8 cellular contexts compared by ENCODE assay signal in genomic region chr11:46826310-46827044, GRCh38. TPM values are rescaled to one million over a fixed set of nuclear protein-coding genes. Genes with fewer than 3 reads are reported as not detected.
DNase-seq lines count a peak whose midpoint lies in the region; ATAC-seq and TF ChIP-seq lines count a peak whose summit lies in the region.

No MANE protein-coding gene starts in this region.

- DNase-seq in C1 segment of cervical spinal cord (lab: John Stamatoyannopoulos, UW): peak in 13 of 14 donors; percentile 31 to 84 (median 58)
- DNase-seq in adipocyte (ENCODE audit: low read depth): peak; percentile 90
- peak; percentile 85 to 92 (median 89) for DNase-seq in heart left ventricle
- DNase-seq in tibial artery: peak; percentile 85 to 92

- no peaks in the 10 kb centered on the region for H3K9me2 ChIP-seq in SU-DHL-6 (replicated peaks; ENCODE audit: insufficient read depth, low read length)

- TF ChIP-seq POLR2A in heart left ventricle (IDR thresholded peaks at IDR 0.05): peak in 1 of 2 donors; percentile 39

- H3K27ac ChIP-seq in SU-DHL-6 (ENCODE audit: low read depth, low read length): no peak overlapping the region
- H3K27ac ChIP-seq in heart left ventricle: peak overlapping the region; percentile 42 to 88 (median 80)
- H3K27ac ChIP-seq in parathyroid adenoma: peak overlapping the region; percentile 57
- peak overlapping the region; percentile 69 to 70 for H3K27ac ChIP-seq in tibial artery

- ATAC-seq in GM19438 (IDR thresholded peaks at IDR 0.05; ENCODE audit: low read depth, unreplicated experiment) (peak; percentile 97), HG03571 (IDR thresholded peaks at IDR 0.05; ENCODE audit: unreplicated experiment) (peak; percentile 97), heart left ventricle (peak; percentile 96 to 99 (median 98))

- peak overlapping the region; percentile 42 for H3K9ac ChIP-seq in SU-DHL-6 (ENCODE audit: low read length)
- H3K9ac ChIP-seq in adipocyte (ENCODE audit: low read length): peak overlapping the region; percentile 84
- H3K9ac ChIP-seq in parathyroid adenoma: no peak overlapping the region

- H3K4me2 ChIP-seq in SU-DHL-6 (ENCODE audit: low read depth, low read length, poor library complexity, severe bottlenecking): peak overlapping the region; percentile 68
- H3K4me2 ChIP-seq in parathyroid adenoma (ENCODE audit: low read length): peak overlapping the region; percentile 74

- H3K4me1 ChIP-seq in adipocyte (ENCODE audit: control insufficient read depth, insufficient read depth, low read length): peaks cover 31% of the 10 kb centered on the region
- peaks cover 0 to 47% (median 32%) of the 10 kb centered on the region in 12 donors for H3K4me1 ChIP-seq in heart left ventricle
- H3K4me1 ChIP-seq in parathyroid adenoma: peaks cover 2% of the 10 kb centered on the region
- peaks cover 0 to 33% (median 22%) of the 10 kb centered on the region in 4 donors for H3K4me1 ChIP-seq in tibial artery

- peaks cover 29% of the 10 kb centered on the region for H4K20me1 ChIP-seq in SU-DHL-6 (ENCODE audit: low read depth, low read length)

- H3K9me3 ChIP-seq in SU-DHL-6 (ENCODE audit: insufficient read depth, low read length) (no peaks in the 10 kb centered on the region), adipocyte (ENCODE audit: control insufficient read depth, low read length) (no peaks in the 10 kb centered on the region), heart left ventricle (no peaks in the 10 kb centered on the region), parathyroid adenoma (ENCODE audit: control insufficient read depth, low read length) (no peaks in the 10 kb centered on the region), tibial artery (no peaks in the 10 kb centered on the region)

- WGBS in heart left ventricle, 4 donors: 0 to 1% (median 1%) methylated on average over 30 to 32 of the region's 32 CpGs

- intact Hi-C loops in heart left ventricle (cut with DNase I) (loop anchor here in 3 of 10 donors (2.0 kb wide), 1 partner anchor 20 kb away; the partner anchor contains the start of gene CKAP5 (in 3 of the 3)), tibial artery (cut with DNase I; ENCODE audit: low total_unique reads) (no loop called here)

- H3K4me3 ChIP-seq in SU-DHL-6 (ENCODE audit: insufficient read depth, low read length, poor library complexity, severe bottlenecking): peak overlapping the region; percentile 51
- peak overlapping the region; percentile 88 for H3K4me3 ChIP-seq in adipocyte (ENCODE audit: low read length)
- H3K4me3 ChIP-seq in heart left ventricle: peak overlapping the region; percentile 38 to 79 (median 68)
- peak overlapping the region; percentile 64 for H3K4me3 ChIP-seq in parathyroid adenoma (ENCODE audit: low read depth, low read length)
- peak overlapping the region; percentile 56 to 67 for H3K4me3 ChIP-seq in tibial artery

- H3K27me3 ChIP-seq in SU-DHL-6 (ENCODE audit: low read length) (no peaks in the 10 kb centered on the region), adipocyte (replicated peaks; ENCODE audit: control insufficient read depth, insufficient read depth, low read length) (no peaks in the 10 kb centered on the region), heart left ventricle (no peaks in the 10 kb centered on the region), parathyroid adenoma (ENCODE audit: control insufficient read depth, insufficient read depth, low read length) (no peaks in the 10 kb centered on the region), tibial artery (no peaks in the 10 kb centered on the region)

- H3K79me2 ChIP-seq in SU-DHL-6 (ENCODE audit: insufficient read depth, low read length) (peaks cover 99% of the 10 kb centered on the region), parathyroid adenoma (peaks cover 5% of the 10 kb centered on the region)

- TF ChIP-seq CTCF in SU-DHL-6 (IDR thresholded peaks at IDR 0.05; ENCODE audit: insufficient read depth, low read length, poor library complexity, severe bottlenecking) (no peak), heart left ventricle (IDR thresholded peaks at IDR 0.05) (peak in 5 of 12 donors; percentile 18 to 43 (median 26)), parathyroid adenoma (IDR thresholded peaks at IDR 0.05) (no peak), tibial artery (IDR thresholded peaks at IDR 0.05) (peak in 1 of 2 experiments; percentile 23)

- H3F3A ChIP-seq in SU-DHL-6 (ENCODE audit: insufficient read depth): peaks cover 10% of the 10 kb centered on the region; the same call in 1 of the 2 replicates

- H3K36me3 ChIP-seq in SU-DHL-6 (ENCODE audit: low read length) (no peaks in the 10 kb centered on the region), adipocyte (ENCODE audit: control insufficient read depth, insufficient read depth, low read length, severe bottlenecking) (no peaks in the 10 kb centered on the region), heart left ventricle (no peaks in the 10 kb centered on the region), parathyroid adenoma (ENCODE audit: control insufficient read depth, insufficient read depth, low read length) (no peaks in the 10 kb centered on the region), tibial artery (no peaks in the 10 kb centered on the region)

- no peak overlapping the region for H2AFZ ChIP-seq in SU-DHL-6 (ENCODE audit: low read depth, low read length, severe bottlenecking)
- H2AFZ ChIP-seq in parathyroid adenoma: peak overlapping the region; percentile 79

RNA-seq across cellular contexts. Expression of gene CKAP5, which starts 19.6 kb away (rescaled TPM):
- 100 to 1,000 TPM in 1 of 9 donors, 10 to 100 TPM in 8; 41.7 to 108 (median 76.0) TPM for total RNA-seq in heart left ventricle
- polyA plus RNA-seq in heart left ventricle: 10 to 100 TPM; 12.3 to 27.4 TPM
